ENCODE assay signal across 13 cellular contexts in genomic region chrX:134512566-134512965, GRCh38. TPM values are rescaled to one million over a fixed set of nuclear protein-coding genes. Genes with fewer than 3 reads are reported as not detected.
DNase-seq lines count a peak whose midpoint lies in the region; ATAC-seq and TF ChIP-seq lines count a peak whose summit lies in the region.
"Had no signal": no experiment of that assay in that cellular context is flagged by ENCODE, and none has a peak within 500 bp of the region (broad histone marks: within the 10 kb centered on the region; RNA-seq: fewer than 3 reads in every experiment).

No MANE protein-coding gene starts in this region.

- no peak for ATAC-seq in activated T-cell treated with anti-CD3 and anti-CD28 coated beads, Interleukin-2, amount 50 U/mL, for 4 hours
- no peak for ATAC-seq in HG02678 (IDR thresholded peaks at IDR 0.05; ENCODE audit: unreplicated experiment)
- ATAC-seq in GM19324 (IDR thresholded peaks at IDR 0.05; ENCODE audit: low FRiP score, unreplicated experiment) = no peak
- ATAC-seq: sciatic nerve had no signal

- no peaks in the 10 kb centered on the region for H3K9me2 ChIP-seq in PC-9 (ENCODE audit: insufficient read depth)

- H3K4me1 ChIP-seq in PC-9 (replicated peaks; ENCODE audit: insufficient read depth) = peaks cover 12% of the 10 kb centered on the region

- peak overlapping the region; percentile 52 for H3K4me2 ChIP-seq in PC-9

- no peaks in the 10 kb centered on the region for H3K4me1 Mint-ChIP-seq in activated T-cell treated with anti-CD3 and anti-CD28 coated beads, Interleukin-2, amount 50 U/mL, for 4 hours (ENCODE audit: low read depth)
- H3K4me1 Mint-ChIP-seq: activated naive CD4-positive, alpha-beta T cell treated with anti-CD3 and anti-CD28 coated beads, Interleukin-2, amount 10 ng/mL, durations not matched to agents 7 days and 5 days had no signal

- H3K27me3 Mint-ChIP-seq in activated T-cell treated with anti-CD3 and anti-CD28 coated beads, Interleukin-2, amount 50 U/mL, for 4 hours (ENCODE audit: low read depth) = no peaks in the 10 kb centered on the region
- H3K27me3 Mint-ChIP-seq: activated naive CD4-positive, alpha-beta T cell treated with anti-CD3 and anti-CD28 coated beads, Interleukin-2, amount 10 ng/mL, durations not matched to agents 7 days and 5 days had no signal

- H2AFZ ChIP-seq in PC-9 = 0 out of 2 replicates have a peak overlapping the region, but pooled peaks have one; percentile 49

- H3K27me3 ChIP-seq in PC-9 (ENCODE audit: insufficient read depth, low read depth) = no peaks in the 10 kb centered on the region

- POLR2A ChIA-PET in PC-9 (lab: Charles Lee; ENCODE audit: unreplicated experiment) = interaction anchor here (0.7 kb wide), 2 partner anchors 215 to 252 kb away, joined by 3 to 4 read pairs; no protein-coding TSS in a partner anchor

- H3K79me2 ChIP-seq in PC-9 (ENCODE audit: low read depth) = no peaks in the 10 kb centered on the region

- no peak overlapping the region for H3K4me3 Mint-ChIP-seq in activated T-cell treated with anti-CD3 and anti-CD28 coated beads, Interleukin-2, amount 50 U/mL, for 4 hours
- H3K4me3 Mint-ChIP-seq: activated naive CD4-positive, alpha-beta T cell treated with anti-CD3 and anti-CD28 coated beads, Interleukin-2, amount 10 ng/mL, durations not matched to agents 7 days and 5 days had no signal

- intact Hi-C loops in PC-9 (cut with micrococcal nuclease; ENCODE audit: unreplicated experiment) = loop anchor here (2.0 kb wide), 1 partner anchor 206 kb away; no protein-coding TSS in a partner anchor

- no TSS peak for BruUV-seq in PC-9 (replicated peaks; lab: Mats Ljungman, UMichigan)

- H3K4me3 ChIP-seq in PC-9 (no peak overlapping the region), epithelial cell of esophagus (ENCODE audit: low read length) (no peak overlapping the region)

- peaks cover 6% of the 10 kb centered on the region for H3K36me3 Mint-ChIP-seq in activated T-cell treated with anti-CD3 and anti-CD28 coated beads, Interleukin-2, amount 50 U/mL, for 4 hours (ENCODE audit: insufficient read depth)

- no peaks in the 10 kb centered on the region for H3K36me3 ChIP-seq in PC-9 (ENCODE audit: low read depth)

- CTCF ChIA-PET in PC-9 (lab: Charles Lee) = interaction anchor here (0.6 to 1.0 kb wide), 2 partner anchors 8 to 252 kb away, joined by 3 to 4 read pairs; no protein-coding TSS in a partner anchor

- H3K9me3 Mint-ChIP-seq in activated T-cell treated with anti-CD3 and anti-CD28 coated beads, Interleukin-2, amount 50 U/mL, for 4 hours = no peaks in the 10 kb centered on the region
- H3K9me3 Mint-ChIP-seq: activated naive CD4-positive, alpha-beta T cell treated with anti-CD3 and anti-CD28 coated beads, Interleukin-2, amount 10 ng/mL, durations not matched to agents 7 days and 5 days had no signal

- H3K27ac ChIP-seq in PC-9 = peak overlapping the region; percentile 63

- DNase-seq in GM04504 (ENCODE audit: low read depth) (peak; percentile 25), PC-9 (peak; percentile 72 to 95), epithelial cell of esophagus (ENCODE audit: low read depth) (peak; percentile 88), non-pigmented ciliary epithelial cell (ENCODE audit: low read depth) (peak; percentile 67), NCI-H2227 (lab: John Stamatoyannopoulos, UW; ENCODE audit: unreplicated experiment) (no peak)
- no peak for DNase-seq in activated T-cell treated with anti-CD3 and anti-CD28 coated beads, Interleukin-2, amount 50 U/mL, for 4 hours
- DNase-seq: activated CD4-positive, alpha-beta T cell treated with anti-CD3 and anti-CD28 coated beads for 1 hour; activated naive CD4-positive, alpha-beta T cell treated with anti-CD3 and anti-CD28 coated beads, Interleukin-2, amount 10 ng/mL, durations not matched to agents 7 days and 5 days; erythroblast; MV-4-11 had no signal

- TF ChIP-seq CTCF in PC-9 (conservative IDR thresholded peaks at IDR 0.05) (no peak), epithelial cell of esophagus (IDR thresholded peaks at IDR 0.05; ENCODE audit: insufficient read depth, low read depth, low read length, missing control alignments) (no peak)

- H4K20me1 ChIP-seq in PC-9 (ENCODE audit: insufficient read depth) = no peaks in the 10 kb centered on the region

- H3K9me3 ChIP-seq in PC-9 (ENCODE audit: insufficient read depth, low read depth) = no peaks in the 10 kb centered on the region

- H3F3A ChIP-seq in PC-9 (ENCODE audit: insufficient read depth, low read depth) = no peaks in the 10 kb centered on the region; the same call in none of the 2 replicates

RNA-seq across cellular contexts. Expression of gene HPRT1, which starts 52.6 kb away (rescaled TPM):
- total RNA-seq in PC-9 (2021) = 49.4 and 61.7 TPM in 2 replicates
- 10 to 100 TPM; 81.0 to 87.6 (median 83.0) TPM for total RNA-seq in activated T-cell treated with anti-CD3 and anti-CD28 coated beads, Interleukin-2, amount 50 U/mL, for 4 hours

Comparison
In these comparisons a context has a peak if more than half of its experiments do, and no peak if none do; other contexts are left out.
1. DNase-seq: peak in GM04504 (single experiment), PC-9 (2 of 2), epithelial cell of esophagus (single experiment) and non-pigmented ciliary epithelial cell (single experiment); none in activated T-cell treated with anti-CD3 and anti-CD28 coated beads, Interleukin-2, amount 50 U/mL, for 4 hours (single experiment) and NCI-H2227 (single experiment).